ENCODE assay signal across 19 cellular contexts in genomic region chr9:37215456-37216229, GRCh38.
A peak's percentile ranks its signal among the peaks of the same experiment; 100 is the strongest.
DNase-seq lines count a peak whose midpoint lies in the region; ATAC-seq, FAIRE-seq and TF ChIP-seq lines count a peak whose summit lies in the region.
"Had no signal": no experiment of that assay in that cellular context is flagged by ENCODE, and none has a peak within 500 bp of the region (broad histone marks: within the 10 kb centered on the region; RNA-seq: fewer than 3 reads in every experiment).

No MANE protein-coding gene starts in this region.

- no peak for TF ChIP-seq CTCF in MCF 10A (IDR thresholded peaks at IDR 0.05; ENCODE audit: unreplicated experiment)
- TF ChIP-seq CTCF in breast epithelium (IDR thresholded peaks at IDR 0.05) = no peak
- TF ChIP-seq CTCF in fibroblast of mammary gland (conservative IDR thresholded peaks at IDR 0.05; ENCODE audit: control insufficient read depth, insufficient read depth, low read depth, low read length) = no peak
- TF ChIP-seq CTCF in stomach (IDR thresholded peaks at IDR 0.05) = no peak

- POLR2A ChIA-PET in MCF 10A (lab: Yijun Ruan, JAX) = interaction anchor here (0.8 to 4.3 kb wide), 2 partner anchors 18 to 95 kb away, joined by 3 to 14 read pairs; partner anchors contain the start of gene ZCCHC7

- ATAC-seq in GM21619 (IDR thresholded peaks at IDR 0.05; ENCODE audit: unreplicated experiment) = no peak

- TF ChIP-seq POLR2A in breast epithelium (IDR thresholded peaks at IDR 0.05) = no peak
- TF ChIP-seq POLR2A in stomach (IDR thresholded peaks at IDR 0.05) = no peak

- H3K9me3 ChIP-seq in breast epithelium = no peaks in the 10 kb centered on the region
- H3K9me3 ChIP-seq in stomach = no peaks in the 10 kb centered on the region

- WGBS in stomach, 5 donors = 87 to 96% (median 95%) methylated on average over 4 of the region's 4 CpGs

- TF ChIP-seq EP300 in stomach (IDR thresholded peaks at IDR 0.05) = no peak

- FAIRE-seq in RCC 7860 (lab: Jason Lieb, UNC) = peak; percentile 89
- FAIRE-seq in urothelium cell line (lab: Jason Lieb, UNC) = no peak
- FAIRE-seq: A204.1 had no signal

- CTCF ChIA-PET in MCF 10A (lab: Yijun Ruan, JAX) = no interaction called here

- peak; percentile 11 for DNase-seq in MCF 10A (ENCODE audit: unreplicated experiment)
- no peak for DNase-seq in breast epithelium (ENCODE audit: low spot score in 2 of 2)
- peak; percentile 52 for DNase-seq in RCC 7860 (ENCODE audit: low spot score)
- peak; percentile 46 for DNase-seq in fibroblast of mammary gland (ENCODE audit: low read depth)
- peak; percentile 14 for DNase-seq in urothelium cell line (ENCODE audit: low spot score)
- DNase-seq in stomach = no peak
- DNase-seq in activated T-cell treated with anti-CD3 and anti-CD28 coated beads, Interleukin-2, amount 50 U/mL, for 1 hour = no peak
- DNase-seq: activated CD4-positive, alpha-beta T cell treated with anti-CD3 and anti-CD28 coated beads, Interleukin-2, amount 10 ng/mL, durations not matched to agents 24 days and 14 days; amniotic stem cell; COR-L47; erythroblast; H7; MM.1S; OCI-M1; substantia nigra had no signal

- intact Hi-C loops in MCF 10A (cut with micrococcal nuclease) = no loop called here
- intact Hi-C loops in breast epithelium (cut with DNase I; ENCODE audit: low total_unique reads) = no loop called here
- intact Hi-C loops in stomach (cut with DNase I; ENCODE audit: low total_unique reads) = no loop called here

- no peaks in the 10 kb centered on the region for H3K9me3 Mint-ChIP-seq in MCF 10A (ENCODE audit: unreplicated experiment)
- H3K9me3 Mint-ChIP-seq: activated CD4-positive, alpha-beta T cell treated with anti-CD3 and anti-CD28 coated beads, Interleukin-2, amount 10 ng/mL, durations not matched to agents 24 days and 14 days; nephron had no signal

- H3K36me3 ChIP-seq in breast epithelium (no peaks in the 10 kb centered on the region), stomach (no peaks in the 10 kb centered on the region)

- H3K27ac ChIP-seq in breast epithelium = no peak overlapping the region
- H3K27ac ChIP-seq in stomach = no peak overlapping the region
- H3K27ac ChIP-seq: coronary artery had no signal

- H3K4me3 ChIP-seq in breast epithelium (no peak overlapping the region), fibroblast of mammary gland (ENCODE audit: control insufficient read depth, low read depth, low read length) (no peak overlapping the region), stomach (no peak overlapping the region)
- H3K4me3 ChIP-seq: coronary artery had no signal

- no peaks in the 10 kb centered on the region for H3K4me1 ChIP-seq in breast epithelium
- no peaks in the 10 kb centered on the region for H3K4me1 ChIP-seq in stomach

- BruUV-seq in MCF 10A (replicated peaks; lab: Mats Ljungman, UMichigan) = no TSS peak

- H3K27me3 ChIP-seq in breast epithelium = no peaks in the 10 kb centered on the region
- H3K27me3 ChIP-seq in stomach = no peaks in the 10 kb centered on the region

- no peak overlapping the region for H3K27ac Mint-ChIP-seq in MCF 10A (ENCODE audit: low read depth, unreplicated experiment)
- H3K27ac Mint-ChIP-seq: activated CD4-positive, alpha-beta T cell treated with anti-CD3 and anti-CD28 coated beads, Interleukin-2, amount 10 ng/mL, durations not matched to agents 24 days and 14 days had no signal

- peaks cover 11% of the 10 kb centered on the region for H3K36me3 Mint-ChIP-seq in MCF 10A (ENCODE audit: insufficient read depth, unreplicated experiment)

- no peaks in the 10 kb centered on the region for H3K27me3 Mint-ChIP-seq in MCF 10A (ENCODE audit: insufficient read depth, unreplicated experiment)
- H3K27me3 Mint-ChIP-seq: activated CD4-positive, alpha-beta T cell treated with anti-CD3 and anti-CD28 coated beads, Interleukin-2, amount 10 ng/mL, durations not matched to agents 24 days and 14 days had no signal

- no peak overlapping the region for H3K4me3 Mint-ChIP-seq in MCF 10A (ENCODE audit: unreplicated experiment)
- H3K4me3 Mint-ChIP-seq: activated CD4-positive, alpha-beta T cell treated with anti-CD3 and anti-CD28 coated beads, Interleukin-2, amount 10 ng/mL, durations not matched to agents 24 days and 14 days; nephron had no signal

- H3K4me1 Mint-ChIP-seq in MCF 10A (ENCODE audit: insufficient read depth, unreplicated experiment) = peaks cover 5% of the 10 kb centered on the region

Comparison
In these comparisons a context has a peak if more than half of its experiments do, and no peak if none do; other contexts are left out.
1. DNase-seq: peak in MCF 10A (single experiment), RCC 7860 (single experiment), fibroblast of mammary gland (single experiment) and urothelium cell line (single experiment); none in breast epithelium (0 of 2), stomach (single experiment) and activated T-cell treated with anti-CD3 and anti-CD28 coated beads, Interleukin-2, amount 50 U/mL, for 1 hour (single experiment).